ENCODE assay signal across 21 cellular contexts in the genomic region with DNA sequence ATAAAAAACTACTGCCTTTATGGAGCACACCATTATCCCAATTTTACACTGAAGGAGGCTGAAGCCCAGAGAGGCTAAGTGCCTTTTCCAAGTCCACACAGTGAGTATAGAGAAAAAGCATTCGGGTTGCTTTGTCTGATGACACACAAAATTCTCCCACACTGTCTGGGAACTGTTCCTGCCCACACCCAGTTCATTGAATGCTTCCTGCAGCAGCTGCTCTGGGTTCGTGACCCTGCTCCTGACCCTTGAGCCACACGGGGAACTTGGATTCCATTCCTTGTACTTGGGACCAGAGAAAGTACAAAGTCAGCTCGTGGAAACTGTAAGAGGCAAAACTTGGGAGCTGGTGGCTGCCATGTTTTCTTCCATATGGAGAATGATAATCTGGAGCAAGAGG. TPM values are rescaled to one million over a fixed set of nuclear protein-coding genes. Genes with fewer than 3 reads are reported as not detected.
DNase-seq lines count a peak whose midpoint lies in the region; ATAC-seq and TF ChIP-seq lines count a peak whose summit lies in the region.
"Had no signal": no experiment of that assay in that cellular context is flagged by ENCODE, and none has a peak within 500 bp of the region (broad histone marks: within the 10 kb centered on the region; RNA-seq: fewer than 3 reads in every experiment).

No MANE protein-coding gene starts in this region.

- no peaks in the 10 kb centered on the region for H4K20me1 ChIP-seq in neural progenitor cell (ENCODE audit: low read depth)

- H3K9me3 Mint-ChIP-seq in neural progenitor cell = peaks cover 2% of the 10 kb centered on the region
- H3K9me3 Mint-ChIP-seq: activated CD8-positive, alpha-beta T cell treated with anti-CD3 and anti-CD28 coated beads for 36 hours; central memory CD8-positive, alpha-beta T cell; effector memory CD8-positive, alpha-beta T cell; natural killer cell treated with Interleukin-12 subunit alpha and Interleukin-12 subunit beta and Interleukin-15 and Interleukin-18, amount 100 ng/mL, for 72 hours; T-cell had no signal

- peak; percentile 52 for DNase-seq in AG20443 (ENCODE audit: low spot score)
- peak; percentile 99 for DNase-seq in LHCN-M2 (ENCODE audit: low read depth)
- DNase-seq in fibroblast of mammary gland (ENCODE audit: low read depth) = peak; percentile 59
- DNase-seq in neural progenitor cell (ENCODE audit: low spot score) = no peak
- no peak for DNase-seq in H7
- no peak for DNase-seq in NCI-H2029 treated with DMSO at 0.1 percent for 48 hours (lab: John Stamatoyannopoulos, UW)
- no peak for DNase-seq in hypothalamus (lab: John Stamatoyannopoulos, UW)
- DNase-seq: activated CD8-positive, alpha-beta T cell treated with anti-CD3 and anti-CD28 coated beads for 36 hours; AML-193; effector memory CD8-positive, alpha-beta T cell; foreskin melanocyte; NCI-H1048; NCI-H2081 treated with DMSO at 0.1 percent for 48 hours; NCI-H510A treated with DMSO at 0.1 percent for 48 hours; retina; T-cell had no signal

- H3F3A ChIP-seq in neural progenitor cell (ENCODE audit: low read depth) = peaks cover 34% of the 10 kb centered on the region

- peaks cover 27% of the 10 kb centered on the region for H3K4me1 ChIP-seq in neural progenitor cell

- peaks cover 42% of the 10 kb centered on the region for H3K4me1 Mint-ChIP-seq in neural progenitor cell
- H3K4me1 Mint-ChIP-seq: central memory CD8-positive, alpha-beta T cell; T-cell had no signal

- H3K27me3 ChIP-seq in neural progenitor cell = no peaks in the 10 kb centered on the region
- no peaks in the 10 kb centered on the region for H3K27me3 ChIP-seq in H7 (ENCODE audit: control insufficient read depth, insufficient read depth, low read length)

- peak overlapping the region; percentile 60 for H3K27ac Mint-ChIP-seq in neural progenitor cell
- H3K27ac Mint-ChIP-seq: activated CD8-positive, alpha-beta T cell treated with anti-CD3 and anti-CD28 coated beads for 36 hours; effector memory CD8-positive, alpha-beta T cell; natural killer cell treated with Interleukin-12 subunit alpha and Interleukin-12 subunit beta and Interleukin-15 and Interleukin-18, amount 100 ng/mL, for 72 hours; T-cell had no signal

- no peak overlapping the region for H3K4me2 ChIP-seq in neural progenitor cell

- no peaks in the 10 kb centered on the region for H3K79me2 ChIP-seq in neural progenitor cell (ENCODE audit: low read depth)

- H3K4me3 ChIP-seq in fibroblast of mammary gland (ENCODE audit: control insufficient read depth, low read depth, low read length) (no peak overlapping the region), neural progenitor cell (no peak overlapping the region), H7 (ENCODE audit: insufficient read depth, low read depth, low read length) (no peak overlapping the region)
- H3K4me3 ChIP-seq: K562, lung had no signal

- no peak overlapping the region for H3K4me3 Mint-ChIP-seq in neural progenitor cell
- H3K4me3 Mint-ChIP-seq: activated CD8-positive, alpha-beta T cell treated with anti-CD3 and anti-CD28 coated beads for 36 hours; central memory CD8-positive, alpha-beta T cell; effector memory CD8-positive, alpha-beta T cell; natural killer cell treated with Interleukin-12 subunit alpha and Interleukin-12 subunit beta and Interleukin-15 and Interleukin-18, amount 100 ng/mL, for 72 hours; T-cell had no signal

- H3K27ac ChIP-seq in neural progenitor cell = no peak overlapping the region

- peaks cover 5% of the 10 kb centered on the region for H3K27me3 Mint-ChIP-seq in neural progenitor cell (ENCODE audit: insufficient read depth, low read depth)

- H3K9me3 ChIP-seq in neural progenitor cell (ENCODE audit: low read depth) = no peaks in the 10 kb centered on the region

- TF ChIP-seq CTCF in fibroblast of mammary gland (conservative IDR thresholded peaks at IDR 0.05; ENCODE audit: control insufficient read depth, insufficient read depth, low read depth, low read length) (no peak), neural progenitor cell (IDR thresholded peaks at IDR 0.05) (no peak)

- no peak overlapping the region for H3K9ac ChIP-seq in neural progenitor cell

- H2AFZ ChIP-seq in neural progenitor cell (replicated peaks) = no peak overlapping the region

- no peaks in the 10 kb centered on the region for H3K36me3 Mint-ChIP-seq in neural progenitor cell
- H3K36me3 Mint-ChIP-seq: natural killer cell treated with Interleukin-12 subunit alpha and Interleukin-12 subunit beta and Interleukin-15 and Interleukin-18, amount 100 ng/mL, for 72 hours; T-cell had no signal

- H3K36me3 ChIP-seq in neural progenitor cell (no peaks in the 10 kb centered on the region), H7 (replicated peaks; ENCODE audit: control insufficient read depth, insufficient read depth, low read length) (no peaks in the 10 kb centered on the region)

- no peak for ATAC-seq in HG03196 (IDR thresholded peaks at IDR 0.05; ENCODE audit: unreplicated experiment)
- ATAC-seq: activated CD8-positive, alpha-beta T cell treated with anti-CD3 and anti-CD28 coated beads for 36 hours; effector memory CD8-positive, alpha-beta T cell; K562; natural killer cell treated with Interleukin-12 subunit alpha and Interleukin-12 subunit beta and Interleukin-15 and Interleukin-18, amount 100 ng/mL, for 72 hours; T-cell had no signal

RNA-seq across cellular contexts. Expression of a gene that starts 57.9 kb away (rescaled TPM):
- total RNA-seq in LHCN-M2 (2014; rRNA removed) (16.6 and 18.7 TPM in 2 replicates), neural progenitor cell (ENCODE audit: low replicate concordance) (8.8 and 13.4 TPM in 2 replicates)
- 5.9 TPM for polyA plus RNA-seq in LHCN-M2 (2012)
- total RNA-seq in H7 (2014; rRNA removed; shearing (Covaris generic)) = 62.6 and 67.8 TPM in 2 replicates

Comparison
In these comparisons a context has a peak if more than half of its experiments do, and no peak if none do; other contexts are left out.
1. DNase-seq: peak in AG20443 (single experiment), LHCN-M2 (single experiment) and fibroblast of mammary gland (single experiment); none in neural progenitor cell (single experiment), H7 (single experiment), NCI-H2029 treated with DMSO at 0.1 percent for 48 hours (single experiment) and hypothalamus (0 of 51).